In genomic region chr7:156056548-156056947, GRCh38 we compare ENCODE assay signal across 20 cellular contexts.
A peak's percentile ranks its signal among the peaks of the same experiment; 100 is the strongest.
DNase-seq lines count a peak whose midpoint lies in the region; ATAC-seq, FAIRE-seq and TF ChIP-seq lines count a peak whose summit lies in the region.
"Had no signal": no experiment of that assay in that cellular context is flagged by ENCODE, and none has a peak within 500 bp of the region (broad histone marks: within the 10 kb centered on the region; RNA-seq: fewer than 3 reads in every experiment).

No MANE protein-coding gene starts in this region.

- intact Hi-C loops in sciatic nerve (cut with DNase I) = no loop called here
- intact Hi-C loops in pancreas (cut with DNase I) = no loop called here

- no peak for FAIRE-seq in pancreas (lab: Jason Lieb, UNC)
- FAIRE-seq: A204.1, G401.6, GM12892 had no signal

- H2BK15ac ChIP-seq in neuronal stem cell (ENCODE audit: low read length) = no peak overlapping the region

- H3K36me3 ChIP-seq in neuronal stem cell (replicated peaks in 1 of 2; ENCODE audit: control insufficient read depth in 2 of 2, insufficient read depth in 2 of 2, low read length in 2 of 2) (no peaks in the 10 kb centered on the region), pancreas (no peaks in the 10 kb centered on the region)
- H3K36me3 ChIP-seq: BLaER1 had no signal

- H3K14ac ChIP-seq in neuronal stem cell (ENCODE audit: low read length) = no peak overlapping the region

- no peaks in the 10 kb centered on the region for H3K4me1 Mint-ChIP-seq in stimulated activated memory B cell treated with anti-CD40 and anti-IgM and Interleukin-4, amounts not matched to agents 10 μg/mL and 1 μg/mL and 100 μg/mL, for 72 hours
- H3K4me1 Mint-ChIP-seq: B cell; CD4-positive, CD25-positive, alpha-beta regulatory T cell; H9 had no signal

- H4K8ac ChIP-seq in neuronal stem cell (ENCODE audit: low read depth, low read length) = no peak overlapping the region

- ATAC-seq in stimulated activated memory B cell treated with anti-CD40 and anti-IgM and Interleukin-4, amounts not matched to agents 10 μg/mL and 1 μg/mL and 100 μg/mL, for 72 hours = peak; percentile 31
- no peak for ATAC-seq in GM19452 (IDR thresholded peaks at IDR 0.05; ENCODE audit: unreplicated experiment)
- no peak for ATAC-seq in sciatic nerve
- no peak for ATAC-seq in pancreas
- ATAC-seq: CD8-positive, alpha-beta T cell; HCT116 had no signal

- no peaks in the 10 kb centered on the region for H3K36me3 Mint-ChIP-seq in stimulated activated memory B cell treated with anti-CD40 and anti-IgM and Interleukin-4, amounts not matched to agents 10 μg/mL and 1 μg/mL and 100 μg/mL, for 72 hours
- H3K36me3 Mint-ChIP-seq: CD4-positive, CD25-positive, alpha-beta regulatory T cell; CD8-positive, alpha-beta T cell had no signal

- peaks cover 2% of the 10 kb centered on the region for H3K79me1 ChIP-seq in neuronal stem cell (ENCODE audit: low read depth, low read length)

- no peak overlapping the region for H4K91ac ChIP-seq in neuronal stem cell (ENCODE audit: low read depth, low read length, poor library complexity)

- H3K4me3 ChIP-seq in neuronal stem cell (ENCODE audit: low read length in 2 of 2) (no peak overlapping the region), pancreas (no peak overlapping the region)
- H3K4me3 ChIP-seq: BLaER1, GM23248 had no signal

- H3K4ac ChIP-seq in neuronal stem cell (ENCODE audit: low read length) = no peak overlapping the region

- no CpG with 5 or more reads among the region's 8 CpGs for WGBS in neuronal stem cell (ENCODE audit: extremely low coverage in 2 of 2, insufficient read length in 2 of 2, insufficient replicate concordance in 1 of 2), 2 donors
- 68 to 80% methylated on average over 7 to 8 of the region's 8 CpGs for WGBS in pancreas, 2 donors

- H2BK120ac ChIP-seq in neuronal stem cell (ENCODE audit: low read depth, low read length) = no peak overlapping the region

- H3K23ac ChIP-seq in neuronal stem cell (ENCODE audit: low read depth, low read length, poor library complexity) = no peak overlapping the region

- H2BK12ac ChIP-seq in neuronal stem cell (ENCODE audit: low read length) = no peak overlapping the region

- H2BK5ac ChIP-seq in neuronal stem cell (ENCODE audit: low read length) = no peak overlapping the region

- TF ChIP-seq CTCF in pancreas (IDR thresholded peaks at IDR 0.05) = no peak

- H3K4me3 Mint-ChIP-seq in stimulated activated memory B cell treated with anti-CD40 and anti-IgM and Interleukin-4, amounts not matched to agents 10 μg/mL and 1 μg/mL and 100 μg/mL, for 72 hours = no peak overlapping the region
- H3K4me3 Mint-ChIP-seq: B cell; CD4-positive, CD25-positive, alpha-beta regulatory T cell; CD8-positive, alpha-beta T cell; H9 had no signal

- H3K4me1 ChIP-seq in neuronal stem cell (ENCODE audit: control insufficient read depth in 2 of 2, insufficient read depth in 1 of 2, low read depth in 1 of 2, low read length in 2 of 2) (no peaks in the 10 kb centered on the region), pancreas (no peaks in the 10 kb centered on the region)
- H3K4me1 ChIP-seq: BLaER1, Caco-2 had no signal

- H3K27me3 Mint-ChIP-seq in stimulated activated memory B cell treated with anti-CD40 and anti-IgM and Interleukin-4, amounts not matched to agents 10 μg/mL and 1 μg/mL and 100 μg/mL, for 72 hours = no peaks in the 10 kb centered on the region
- H3K27me3 Mint-ChIP-seq: B cell had no signal

- H3K27ac Mint-ChIP-seq in stimulated activated memory B cell treated with anti-CD40 and anti-IgM and Interleukin-4, amounts not matched to agents 10 μg/mL and 1 μg/mL and 100 μg/mL, for 72 hours = no peak overlapping the region
- H3K27ac Mint-ChIP-seq: B cell; CD8-positive, alpha-beta T cell; H9 had no signal

- H3K4me2 ChIP-seq in neuronal stem cell (ENCODE audit: insufficient read depth, low read length, poor library complexity, severe bottlenecking) = no peak overlapping the region
- H3K4me2 ChIP-seq: BLaER1 had no signal

- DNase-seq in mesenteric fat pad (ENCODE audit: low spot score) = peak; percentile 68
- DNase-seq in neuronal stem cell (ENCODE audit: low spot score) = no peak
- no peak for DNase-seq in sciatic nerve (ENCODE audit: low spot score)
- DNase-seq in pancreas = no peak
- DNase-seq: CD4-positive, CD25-positive, alpha-beta regulatory T cell; CD8-positive, alpha-beta T cell; DMS153; DND-41; GM23248; H9 had no signal

- peaks cover 0 to 11% of the 10 kb centered on the region in 2 donors for H3K9me3 ChIP-seq in neuronal stem cell (replicated peaks in 1 of 2; ENCODE audit: control insufficient read depth in 2 of 2, insufficient read depth in 1 of 2, low read depth in 1 of 2, low read length in 2 of 2)
- H3K9me3 ChIP-seq in pancreas = no peaks in the 10 kb centered on the region
- H3K9me3 ChIP-seq: BLaER1, Caco-2 had no signal

- H3K9me3 Mint-ChIP-seq in stimulated activated memory B cell treated with anti-CD40 and anti-IgM and Interleukin-4, amounts not matched to agents 10 μg/mL and 1 μg/mL and 100 μg/mL, for 72 hours = peaks cover 13% of the 10 kb centered on the region

- H3K27ac ChIP-seq in neuronal stem cell (replicated peaks; ENCODE audit: low read length) (no peak overlapping the region), pancreas (no peak overlapping the region)
- H3K27ac ChIP-seq: BLaER1, C4-2B, GM23248 had no signal

- H3K18ac ChIP-seq in neuronal stem cell (ENCODE audit: low read length) = peak overlapping the region; percentile 32

- H2AK5ac ChIP-seq in neuronal stem cell (ENCODE audit: low read depth, low read length) = no peak overlapping the region

- no peak overlapping the region for H3K9ac ChIP-seq in neuronal stem cell (ENCODE audit: low read depth, low read length, poor library complexity)
- H3K9ac ChIP-seq: BLaER1, GM23248 had no signal

- H2AFZ ChIP-seq in neuronal stem cell (ENCODE audit: low read length) = no peak overlapping the region
- H2AFZ ChIP-seq: GM23248 had no signal

- peaks cover 0 to 13% (median 0%) of the 10 kb centered on the region in 3 experiments for H3K27me3 ChIP-seq in neuronal stem cell (ENCODE audit: control insufficient read depth in 3 of 3, insufficient read depth in 3 of 3, low read depth in 1 of 3, low read length in 3 of 3)
- no peaks in the 10 kb centered on the region for H3K27me3 ChIP-seq in pancreas
- H3K27me3 ChIP-seq: BLaER1 had no signal
